Comparison of ENCODE assay signal across 8 cellular contexts in genomic region chr4:52036875-52037274, GRCh38. TPM values are rescaled to one million over a fixed set of nuclear protein-coding genes. Genes with fewer than 3 reads are reported as not detected.
DNase-seq lines count a peak whose midpoint lies in the region; ATAC-seq and TF ChIP-seq lines count a peak whose summit lies in the region.
"Had no signal": no experiment of that assay in that cellular context is flagged by ENCODE, and none has a peak within 500 bp of the region (broad histone marks: within the 10 kb centered on the region; RNA-seq: fewer than 3 reads in every experiment).

No MANE protein-coding gene starts in this region.

- no peak for ATAC-seq in activated CD8-positive, alpha-beta T cell treated with anti-CD3 and anti-CD28 coated beads for 36 hours
- ATAC-seq in left ventricle myocardium superior (peak; percentile 51), HG02798 (IDR thresholded peaks at IDR 0.05; ENCODE audit: poor library complexity, unreplicated experiment) (no peak)

- peak overlapping the region; percentile 80 for H3K4me3 Mint-ChIP-seq in activated CD8-positive, alpha-beta T cell treated with anti-CD3 and anti-CD28 coated beads for 36 hours

- H3K4me1 Mint-ChIP-seq in activated CD8-positive, alpha-beta T cell treated with anti-CD3 and anti-CD28 coated beads for 36 hours (ENCODE audit: low read depth), result peaks cover 22% of the 10 kb centered on the region

- peaks cover 41% of the 10 kb centered on the region for H4K20me1 ChIP-seq in smooth muscle cell (ENCODE audit: low read depth)

- POLR2A ChIA-PET in HEK293 (lab: Yijun Ruan, JAX), result no interaction called here
- POLR2A ChIA-PET in activated CD8-positive, alpha-beta T cell treated with anti-CD3 and anti-CD28 coated beads for 36 hours (lab: Charles Lee), result no interaction called here

- H2AFZ ChIP-seq in smooth muscle cell (ENCODE audit: low read depth), result peak overlapping the region; percentile 87

- no peaks in the 10 kb centered on the region for H3K9me3 Mint-ChIP-seq in activated CD8-positive, alpha-beta T cell treated with anti-CD3 and anti-CD28 coated beads for 36 hours

- H3K36me3 ChIP-seq in HEK293 (ENCODE audit: control insufficient read depth in 2 of 2, insufficient read depth in 1 of 2, low read length in 2 of 2) (peaks cover 0 to 19% of the 10 kb centered on the region in 2 experiments; a peak in 1 of 3 replicates), smooth muscle cell (ENCODE audit: low read depth) (no peaks in the 10 kb centered on the region)

- TF ChIP-seq CTCF in HEK293 (tag by site-specific recombination; IDR thresholded peaks at IDR 0.05) (no peak), smooth muscle cell (IDR thresholded peaks at IDR 0.05; ENCODE audit: borderline replicate concordance, insufficient read depth, poor library complexity, severe bottlenecking) (no peak), GM20000 (IDR thresholded peaks at IDR 0.05; ENCODE audit: extremely low read depth, missing control alignments) (no peak)
- no peak for TF ChIP-seq CTCF in activated CD8-positive, alpha-beta T cell treated with anti-CD3 and anti-CD28 coated beads for 36 hours (IDR thresholded peaks at IDR 0.05)

- peak overlapping the region; percentile 97 for H3K4me2 ChIP-seq in smooth muscle cell

- H3K9me3 ChIP-seq in HEK293 (ENCODE audit: control insufficient read depth, insufficient read depth, low read depth, low read length) (no peaks in the 10 kb centered on the region), smooth muscle cell (replicated peaks; ENCODE audit: low read depth) (no peaks in the 10 kb centered on the region)

- H3K27me3 Mint-ChIP-seq in activated CD8-positive, alpha-beta T cell treated with anti-CD3 and anti-CD28 coated beads for 36 hours, result peaks cover 12% of the 10 kb centered on the region

- H3K27ac Mint-ChIP-seq in activated CD8-positive, alpha-beta T cell treated with anti-CD3 and anti-CD28 coated beads for 36 hours, result no peak overlapping the region

- intact Hi-C loops in activated CD8-positive, alpha-beta T cell treated with anti-CD3 and anti-CD28 coated beads for 36 hours (cut with micrococcal nuclease), result no loop called here
- intact Hi-C loops in left ventricle myocardium superior (cut with micrococcal nuclease), result no loop called here

- DNase-seq in activated CD8-positive, alpha-beta T cell treated with anti-CD3 and anti-CD28 coated beads for 36 hours, result no peak
- DNase-seq in left ventricle myocardium superior, result no peak
- DNase-seq in smooth muscle cell (lab: John Stamatoyannopoulos, UW; ENCODE audit: unreplicated experiment), result no peak
- no peak for DNase-seq in GM20000 (ENCODE audit: low spot score)
- no peak for DNase-seq in NOMO-1 treated with dmso at 0.1 percent for 144 hours (lab: John Stamatoyannopoulos, UW; ENCODE audit: unreplicated experiment)
- DNase-seq: stimulated activated CD4-positive, alpha-beta T cell treated with anti-CD3 and anti-CD28 coated beads, Interleukin-2, amount 100 ng/mL, for 48 hours had no signal

- 47% methylated on average over 4 of the region's 4 CpGs for WGBS in smooth muscle cell (ENCODE audit: low lambda C conversion rate)

- peak overlapping the region; percentile 1 for H3K9ac ChIP-seq in smooth muscle cell (ENCODE audit: low read depth)

- H3K4me1 ChIP-seq in HEK293 (ENCODE audit: control insufficient read depth, insufficient read depth, low read length) (no peaks in the 10 kb centered on the region), smooth muscle cell (ENCODE audit: low read depth) (peaks cover 21% of the 10 kb centered on the region)

- H3F3A ChIP-seq in smooth muscle cell (ENCODE audit: low read depth), result no peaks in the 10 kb centered on the region

- peaks cover 10% of the 10 kb centered on the region for H3K27me3 ChIP-seq in smooth muscle cell (ENCODE audit: low read depth)

- no peak overlapping the region for H3K4me3 ChIP-seq in HEK293 (ENCODE audit: low read depth, low read length)
- peak overlapping the region; percentile 82 for H3K4me3 ChIP-seq in smooth muscle cell

- H3K79me2 ChIP-seq in smooth muscle cell (ENCODE audit: low read depth), result peaks cover 54% of the 10 kb centered on the region

- no peak overlapping the region for H3K27ac ChIP-seq in HEK293 (ENCODE audit: extremely low read depth, low read depth, low read length)
- no peak overlapping the region for H3K27ac ChIP-seq in smooth muscle cell (ENCODE audit: low read depth)

- CTCF ChIA-PET in HEK293 (lab: Yijun Ruan, JAX), result no interaction called here
- CTCF ChIA-PET in activated CD8-positive, alpha-beta T cell treated with anti-CD3 and anti-CD28 coated beads for 36 hours (lab: Charles Lee), result interaction anchor here (1.3 to 3.1 kb wide), 2 partner anchors 11 to 141 kb away, joined by 3 to 14 read pairs; no protein-coding TSS in a partner anchor

- H3K36me3 Mint-ChIP-seq in activated CD8-positive, alpha-beta T cell treated with anti-CD3 and anti-CD28 coated beads for 36 hours (ENCODE audit: low read depth), result no peaks in the 10 kb centered on the region

TF ChIP-seq in HEK293, 187 proteins besides CTCF, POLR2A, EP300 and RAD21:
- TF ChIP-seq ZNF692 (tag by site-specific recombination; IDR thresholded peaks at IDR 0.05), result 0 out of 2 replicates have a peak, but pooled peaks have one; percentile 30
- TF ChIP-seq ZNF221 (tag by site-specific recombination; IDR thresholded peaks at IDR 0.05; ENCODE audit: borderline replicate concordance), result no peak
- no peak for TF ChIP-seq OSR2 (tag by site-specific recombination; IDR thresholded peaks at IDR 0.05)
- TF ChIP-seq REPIN1 (tag by site-specific recombination; IDR thresholded peaks at IDR 0.05; ENCODE audit: low read depth), result no peak

RNA-seq across cellular contexts. Expression of gene SGCB, which starts 1.2 kb away (rescaled TPM):
- total RNA-seq in activated CD8-positive, alpha-beta T cell treated with anti-CD3 and anti-CD28 coated beads for 36 hours, result 1 to 10 TPM; 7.6 to 8.8 TPM
- total RNA-seq in left ventricle myocardium superior (80.4 TPM), smooth muscle cell (35.9 and 43.9 TPM in 2 replicates)
- 40.3 and 57.3 TPM in 2 replicates for polyA plus RNA-seq in smooth muscle cell

RNA-seq across cellular contexts. Expression of gene SPATA18, which starts 14.2 kb away (rescaled TPM):
- total RNA-seq in activated CD8-positive, alpha-beta T cell treated with anti-CD3 and anti-CD28 coated beads for 36 hours, result under 1 TPM in 1 of 2 experiments, not detected in 1; 0.58 TPM
- total RNA-seq in left ventricle myocardium superior (1.9 TPM), smooth muscle cell (19.7 and 21.2 TPM in 2 replicates)
- 8.9 and 13.3 TPM in 2 replicates for polyA plus RNA-seq in smooth muscle cell

RNA-seq across cellular contexts. Expression of gene LRRC66, which starts 16.7 kb away (rescaled TPM):
- under 1 TPM in 1 of 2 experiments, not detected in 1; 0.09 TPM for total RNA-seq in activated CD8-positive, alpha-beta T cell treated with anti-CD3 and anti-CD28 coated beads for 36 hours
- total RNA-seq in left ventricle myocardium superior (0.27 TPM), smooth muscle cell (0.45 and 0.85 TPM in 2 replicates)
- 0.46 TPM in 1 of 2 replicates, not detected in the other for polyA plus RNA-seq in smooth muscle cell
